Comparison of ENCODE assay signal across 8 cellular contexts in the genomic region with DNA sequence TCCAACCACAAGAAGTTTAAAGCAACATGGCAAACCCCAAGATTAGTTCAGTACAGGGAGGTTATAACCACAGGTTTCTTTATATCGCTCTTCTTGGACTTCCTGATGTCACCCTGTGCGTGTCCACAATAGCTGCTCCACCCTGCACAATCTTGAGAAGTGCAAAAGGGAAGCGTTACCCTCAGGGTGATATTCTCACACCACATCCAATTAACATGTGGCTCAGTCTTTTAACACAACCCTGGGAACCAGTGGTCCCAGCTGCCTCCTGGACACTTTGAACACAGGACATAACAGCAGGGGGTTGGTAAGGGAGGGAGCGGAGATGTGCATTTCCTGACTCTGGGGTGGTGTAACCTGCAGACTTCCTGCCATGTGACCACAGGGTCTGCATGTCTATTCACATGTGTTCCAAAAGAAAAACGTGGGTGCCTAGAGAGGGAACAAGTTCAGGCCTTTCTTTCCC.
DNase-seq lines count a peak whose midpoint lies in the region; ATAC-seq and TF ChIP-seq lines count a peak whose summit lies in the region.

No MANE protein-coding gene starts in this region.

- intact Hi-C loops in PC-3 (cut with micrococcal nuclease): no loop called here

- CTCF ChIA-PET in PC-3 (lab: Charles Lee): no interaction called here

- H3K4ac ChIP-seq in neuronal stem cell (ENCODE audit: low read length): no peak overlapping the region

- no peak overlapping the region for H2AK5ac ChIP-seq in neuronal stem cell (ENCODE audit: low read depth, low read length)

- H2BK5ac ChIP-seq in neuronal stem cell (ENCODE audit: low read length): no peak overlapping the region

- H3K23ac ChIP-seq in neuronal stem cell (ENCODE audit: low read depth, low read length, poor library complexity): no peak overlapping the region

- no peak overlapping the region for H3K4me3 ChIP-seq in OCI-LY3 (ENCODE audit: low read length)
- no peak overlapping the region for H3K4me3 ChIP-seq in neuronal stem cell (ENCODE audit: low read length in 2 of 2)
- H3K4me3 ChIP-seq in PC-3 (ENCODE audit: low read length): no peak overlapping the region

- no peak overlapping the region for H2BK12ac ChIP-seq in neuronal stem cell (ENCODE audit: low read length)

- H3K79me2 ChIP-seq in OCI-LY3 (ENCODE audit: low read length) (no peaks in the 10 kb centered on the region), PC-3 (ENCODE audit: low read length) (no peaks in the 10 kb centered on the region)

- H3K18ac ChIP-seq in neuronal stem cell (ENCODE audit: low read length): no peak overlapping the region

- POLR2A ChIA-PET in PC-3 (lab: Charles Lee; ENCODE audit: unreplicated experiment): no interaction called here

- no peak overlapping the region for H4K91ac ChIP-seq in neuronal stem cell (ENCODE audit: low read depth, low read length, poor library complexity)

- H3K27me3 ChIP-seq in OCI-LY3 (ENCODE audit: low read depth, low read length) (no peaks in the 10 kb centered on the region), neuronal stem cell (ENCODE audit: control insufficient read depth in 3 of 3, insufficient read depth in 3 of 3, low read depth in 1 of 3, low read length in 3 of 3) (no peaks in the 10 kb centered on the region), PC-3 (ENCODE audit: low read length) (no peaks in the 10 kb centered on the region)

- no peak for TF ChIP-seq CTCF in OCI-LY3 (IDR thresholded peaks at IDR 0.05; ENCODE audit: low read depth, low read length)
- no peak for TF ChIP-seq CTCF in PC-3 (conservative IDR thresholded peaks at IDR 0.05; ENCODE audit: low read depth, low read length)

- H3K9ac ChIP-seq in OCI-LY3 (ENCODE audit: low read length): no peak overlapping the region
- no peak overlapping the region for H3K9ac ChIP-seq in neuronal stem cell (ENCODE audit: low read depth, low read length, poor library complexity)
- no peak overlapping the region for H3K9ac ChIP-seq in PC-3 (ENCODE audit: low read length)

- no peaks in the 10 kb centered on the region for H3F3A ChIP-seq in PC-3 (ENCODE audit: low read length, unreplicated experiment)

- H3K4me2 ChIP-seq in OCI-LY3 (ENCODE audit: low read length) (peak overlapping the region; percentile 22), neuronal stem cell (ENCODE audit: insufficient read depth, low read length, poor library complexity, severe bottlenecking) (no peak overlapping the region), PC-3 (ENCODE audit: low read length) (no peak overlapping the region)

- WGBS in neuronal stem cell (ENCODE audit: extremely low coverage in 2 of 2, insufficient read length in 2 of 2, insufficient replicate concordance in 1 of 2), 2 donors: no CpG with 5 or more reads among the region's 5 CpGs

- H4K20me1 ChIP-seq in OCI-LY3 (ENCODE audit: insufficient read depth, low read length) (no peaks in the 10 kb centered on the region), PC-3 (ENCODE audit: low read length) (no peaks in the 10 kb centered on the region)

- no peak overlapping the region for H4K8ac ChIP-seq in neuronal stem cell (ENCODE audit: low read depth, low read length)

- H3K9me2 ChIP-seq in PC-3 (replicated peaks; ENCODE audit: low read length): no peaks in the 10 kb centered on the region

- BruUV-seq in PC-3 (replicated peaks; lab: Mats Ljungman, UMichigan): no TSS peak

- no peak overlapping the region for H3K27ac ChIP-seq in OCI-LY3 (ENCODE audit: low read length)
- no peak overlapping the region for H3K27ac ChIP-seq in neuronal stem cell (replicated peaks; ENCODE audit: low read length)
- no peak overlapping the region for H3K27ac ChIP-seq in PC-3 (ENCODE audit: low read length)

- no peak overlapping the region for H3K14ac ChIP-seq in neuronal stem cell (ENCODE audit: low read length)

- no peak overlapping the region for H2BK120ac ChIP-seq in neuronal stem cell (ENCODE audit: low read depth, low read length)

- H3K4me1 ChIP-seq in OCI-LY3 (ENCODE audit: low read length) (peaks cover 8% of the 10 kb centered on the region), neuronal stem cell (ENCODE audit: control insufficient read depth in 2 of 2, insufficient read depth in 1 of 2, low read depth in 1 of 2, low read length in 2 of 2) (peaks cover 10 to 18% of the 10 kb centered on the region in 2 donors), PC-3 (ENCODE audit: insufficient read depth, low read length) (peaks cover 4% of the 10 kb centered on the region; the same call in 1 of the 2 replicates)

- peak; percentile 76 for DNase-seq in activated effector memory CD4-positive, alpha-beta T cell treated with anti-CD3 and anti-CD28 coated beads, Interleukin-2, amount 50 U/mL, for 16 hours
- DNase-seq in neuronal stem cell (ENCODE audit: low spot score) (no peak), SHP77 treated with DMSO at 0.1 percent for 48 hours (lab: John Stamatoyannopoulos, UW) (no peak), PC-3 (no peak), cerebellar nuclear complex (lab: John Stamatoyannopoulos, UW) (no peak)

- H3K9me3 ChIP-seq in OCI-LY3 (ENCODE audit: insufficient read depth, low read length) (no peaks in the 10 kb centered on the region), neuronal stem cell (replicated peaks in 1 of 2; ENCODE audit: control insufficient read depth in 2 of 2, insufficient read depth in 1 of 2, low read depth in 1 of 2, low read length in 2 of 2) (no peaks in the 10 kb centered on the region), PC-3 (ENCODE audit: low read length) (no peaks in the 10 kb centered on the region)

- no peak overlapping the region for H2AFZ ChIP-seq in OCI-LY3 (ENCODE audit: low read depth, low read length)
- H2AFZ ChIP-seq in neuronal stem cell (ENCODE audit: low read length): peak overlapping the region; percentile 56
- no peak overlapping the region for H2AFZ ChIP-seq in PC-3 (ENCODE audit: low read length)

- peak; percentile 86 for ATAC-seq in GM18517 (IDR thresholded peaks at IDR 0.05; ENCODE audit: unreplicated experiment)
- peak; percentile 92 for ATAC-seq in HG02759 (IDR thresholded peaks at IDR 0.05; ENCODE audit: unreplicated experiment)
- ATAC-seq in PC-3: no peak

- H3K36me3 ChIP-seq in OCI-LY3 (replicated peaks; ENCODE audit: low read depth, low read length): no peaks in the 10 kb centered on the region
- no peaks in the 10 kb centered on the region for H3K36me3 ChIP-seq in neuronal stem cell (replicated peaks in 1 of 2; ENCODE audit: control insufficient read depth in 2 of 2, insufficient read depth in 2 of 2, low read length in 2 of 2)
- H3K36me3 ChIP-seq in PC-3 (ENCODE audit: low read depth, low read length): no peaks in the 10 kb centered on the region

- H3K79me1 ChIP-seq in neuronal stem cell (ENCODE audit: low read depth, low read length): peaks cover 1% of the 10 kb centered on the region

- no peak overlapping the region for H2BK15ac ChIP-seq in neuronal stem cell (ENCODE audit: low read length)
